Comparison of ENCODE assay signal across 22 cellular contexts in genomic region chr10:6847561-6847960, GRCh38.
"Had no signal": no experiment of that assay in that cellular context is flagged by ENCODE, and none has a peak within 500 bp of the region (broad histone marks: within the 10 kb centered on the region; RNA-seq: fewer than 3 reads in every experiment).

No MANE protein-coding gene starts in this region.

- H3K27ac ChIP-seq: colonic mucosa, epithelial cell of prostate, esophagus squamous epithelium, gastroesophageal sphincter, heart right ventricle, left lung, lower lobe of right lung had no signal

- H3K4me1 ChIP-seq: colonic mucosa, esophagus squamous epithelium, gastroesophageal sphincter, heart right ventricle, left lung, lower lobe of right lung had no signal

- H3K4me1 Mint-ChIP-seq: endodermal cell, mesothelial cell of epicardium had no signal

- H3K27me3 ChIP-seq: colonic mucosa, gastroesophageal sphincter, left lung had no signal

- H3K9me3 ChIP-seq: colonic mucosa, esophagus squamous epithelium, left lung, lower lobe of right lung had no signal

- H3K36me3 Mint-ChIP-seq: mesothelial cell of epicardium, naive B cell had no signal

- H3K36me3 ChIP-seq: colonic mucosa, esophagus squamous epithelium, gastroesophageal sphincter, heart right ventricle, left lung, lower lobe of right lung had no signal

- H3K4me3 ChIP-seq: colonic mucosa, esophagus squamous epithelium, gastroesophageal sphincter, heart right ventricle, left lung, lower lobe of right lung, mucosa of descending colon had no signal

- H3K9me3 Mint-ChIP-seq: dendritic cell treated with granulocyte-macrophage colony-stimulating factor and Interleukin-4, amounts not matched to agents 40 ng/mL and 50 ng/mL, for 4 days; effector memory CD8-positive, alpha-beta T cell; naive B cell had no signal

- DNase-seq: colonic mucosa; cortex of kidney; effector CD8-positive, alpha-beta T cell; effector memory CD8-positive, alpha-beta T cell; endodermal cell; erythroblast; esophagus squamous epithelium; foreskin fibroblast; glutamatergic neuron; head of caudate nucleus; heart right ventricle; left cardiac atrium; left lung; left ventricle myocardium superior; lower lobe of right lung; mesenchymal stem cell; mucosa of descending colon; naive B cell had no signal

- H3K27ac Mint-ChIP-seq: dendritic cell treated with granulocyte-macrophage colony-stimulating factor and Interleukin-4, amounts not matched to agents 40 ng/mL and 50 ng/mL, for 4 days; effector memory CD8-positive, alpha-beta T cell; endodermal cell; mesothelial cell of epicardium; naive B cell had no signal

- H3K4me3 Mint-ChIP-seq: dendritic cell treated with granulocyte-macrophage colony-stimulating factor and Interleukin-4, amounts not matched to agents 40 ng/mL and 50 ng/mL, for 4 days; effector memory CD8-positive, alpha-beta T cell; endodermal cell; mesothelial cell of epicardium; naive B cell had no signal
